ENCODE assay signal across 9 cellular contexts in the genomic region with DNA sequence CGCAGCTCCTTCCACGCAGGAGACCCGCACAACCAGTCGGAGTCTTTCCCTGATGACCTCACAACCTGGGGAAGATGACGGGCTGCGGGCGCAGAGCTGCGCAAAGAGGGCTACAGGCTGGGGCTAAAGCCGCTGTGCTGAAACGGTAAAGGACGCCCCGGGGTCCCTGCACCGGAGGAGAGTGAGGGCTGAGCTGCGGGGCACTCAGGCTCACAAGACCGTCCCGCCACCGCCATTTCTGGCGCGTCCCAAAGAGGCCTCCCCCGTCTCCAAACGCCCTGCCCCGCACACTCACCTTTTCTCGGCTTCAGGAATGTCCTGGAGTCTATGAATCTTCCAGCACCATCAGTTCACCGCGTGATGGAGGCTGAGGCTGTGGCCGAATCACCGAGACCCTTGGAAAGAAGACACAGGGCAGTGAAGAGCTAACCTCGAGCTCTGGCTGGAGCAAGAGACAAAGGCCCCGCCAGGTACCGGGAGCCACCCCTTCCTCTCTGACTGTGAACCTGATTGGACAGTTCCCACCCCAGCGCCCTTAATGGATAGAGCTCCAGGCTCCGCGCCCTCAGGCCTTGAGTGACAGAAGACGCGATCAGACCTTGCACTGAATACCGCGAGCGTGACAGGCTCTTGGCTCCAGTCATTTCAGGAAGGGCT. TPM values are rescaled to one million over a fixed set of nuclear protein-coding genes. Genes with fewer than 3 reads are reported as not detected.
DNase-seq lines count a peak whose midpoint lies in the region; ATAC-seq and TF ChIP-seq lines count a peak whose summit lies in the region.
"Had no signal": no experiment of that assay in that cellular context is flagged by ENCODE, and none has a peak within 500 bp of the region (broad histone marks: within the 10 kb centered on the region; RNA-seq: fewer than 3 reads in every experiment).

No MANE protein-coding gene starts in this region.

- no peaks in the 10 kb centered on the region for H3K4me1 ChIP-seq in colonic mucosa
- no peaks in the 10 kb centered on the region for H3K4me1 ChIP-seq in HAP-1
- H3K4me1 ChIP-seq in GM23248 (ENCODE audit: insufficient read depth) = no peaks in the 10 kb centered on the region
- no peaks in the 10 kb centered on the region for H3K4me1 ChIP-seq in gastroesophageal sphincter

- H3K27ac ChIP-seq in colonic mucosa (no peak overlapping the region), GM23248 (no peak overlapping the region), gastroesophageal sphincter (no peak overlapping the region)
- H3K27ac ChIP-seq: C4-2B had no signal

- in situ Hi-C loops in HAP-1 (cut with MboI; ENCODE audit: low sequenced_read_pairs) (no loop called here), GM23248 (cut with MboI) (no loop called here)

- H3K9me2 ChIP-seq in GM23248 (ENCODE audit: insufficient read depth) = no peaks in the 10 kb centered on the region

- H3K79me2 ChIP-seq in GM23248 (ENCODE audit: insufficient read depth) = no peaks in the 10 kb centered on the region

- intact Hi-C loops in colonic mucosa (cut with DNase I) = no loop called here

- H3K9ac ChIP-seq in colonic mucosa (ENCODE audit: low read depth in 2 of 2, low read length in 2 of 2) (no peak overlapping the region), GM23248 (no peak overlapping the region)

- H3F3A ChIP-seq in GM23248 (ENCODE audit: insufficient read depth) = no peaks in the 10 kb centered on the region

- no peak overlapping the region for H2AFZ ChIP-seq in GM23248

- no peak overlapping the region for H3K4me2 ChIP-seq in GM23248 (ENCODE audit: unreplicated experiment)

- TF ChIP-seq EP300 in gastroesophageal sphincter (IDR thresholded peaks at IDR 0.05) = no peak

- H3K4me3 ChIP-seq in colonic mucosa (peak overlapping the region; percentile 16), HAP-1 (no peak overlapping the region), GM23248 (no peak overlapping the region), gastroesophageal sphincter (peak overlapping the region in 1 of 2 donors; percentile 12)

- H3K9me3 ChIP-seq in colonic mucosa (no peaks in the 10 kb centered on the region), HAP-1 (no peaks in the 10 kb centered on the region), GM23248 (ENCODE audit: low read depth) (no peaks in the 10 kb centered on the region), gastroesophageal sphincter (peaks cover 0 to 14% (median 0%) of the 10 kb centered on the region in 3 donors)

- H3K27me3 ChIP-seq in colonic mucosa = no peaks in the 10 kb centered on the region
- no peaks in the 10 kb centered on the region for H3K27me3 ChIP-seq in HAP-1 (ENCODE audit: low read depth)
- H3K27me3 ChIP-seq in GM23248 (replicated peaks; ENCODE audit: insufficient read depth) = no peaks in the 10 kb centered on the region
- H3K27me3 ChIP-seq in gastroesophageal sphincter = peaks cover 22% of the 10 kb centered on the region

- WGBS in GM23248 (ENCODE audit: low coverage in 1 of 2, low lambda C conversion rate in 2 of 2, missing lambda C conversion rate in 2 of 2), 2 experiments = 26 to 30% methylated on average over 37 to 38 of the region's 38 CpGs
- WGBS in gastroesophageal sphincter (ENCODE audit: low coverage in 1 of 2), 2 donors = 0 to 9% methylated on average over 1 to 8 of the region's 38 CpGs

- TF ChIP-seq CTCF in colonic mucosa (IDR thresholded peaks at IDR 0.05) = no peak
- no peak for TF ChIP-seq CTCF in gastroesophageal sphincter (IDR thresholded peaks at IDR 0.05)

- TF ChIP-seq POLR2A in gastroesophageal sphincter (IDR thresholded peaks at IDR 0.05) = no peak

- DNase-seq in activated naive CD4-positive, alpha-beta T cell treated with Interleukin-2 at 50 U/mL for 16 hours = peak; percentile 15
- DNase-seq in activated naive CD4-positive, alpha-beta T cell (lab: John Stamatoyannopoulos, UW) = no peak
- DNase-seq in colonic mucosa = peak; percentile 70
- peak; percentile 64 for DNase-seq in mucosa of gallbladder (ENCODE audit: low spot score)
- DNase-seq in HAP-1 (ENCODE audit: low spot score in 2 of 2) = no peak
- DNase-seq in GM23248 = no peak

- H3K36me3 ChIP-seq in colonic mucosa (no peaks in the 10 kb centered on the region), HAP-1 (replicated peaks) (no peaks in the 10 kb centered on the region), GM23248 (ENCODE audit: low read depth) (no peaks in the 10 kb centered on the region), gastroesophageal sphincter (no peaks in the 10 kb centered on the region)

- ATAC-seq in SK-N-SH treated with all-trans-retinoic acid at 6 μM for 48 hours (peak; percentile 77; the same call in 2 of the 3 replicates), gastroesophageal sphincter (no peak)

- H4K20me1 ChIP-seq in GM23248 (ENCODE audit: insufficient read depth) = no peaks in the 10 kb centered on the region

TF ChIP-seq in SK-N-SH treated with all-trans-retinoic acid at 6 μM for 48 hours, 23 proteins besides CTCF, POLR2A, EP300 and RAD21:
- TF ChIP-seq BACH2 (CRISPR knock-in tag; IDR thresholded peaks at IDR 0.05; ENCODE audit: borderline replicate concordance) (no peak), TSHZ2 (CRISPR knock-in tag; IDR thresholded peaks at IDR 0.05) (0 out of 2 replicates have a peak, but pooled peaks have one; percentile 43)

RNA-seq across cellular contexts. Expression of gene ZNF429, which starts 41.8 kb away (rescaled TPM):
- total RNA-seq in colonic mucosa (10 to 100 TPM; 10.5 to 15.1 TPM), mucosa of gallbladder (21.7 TPM), gastroesophageal sphincter (10 to 100 TPM in 2 of 4 donors, 1 to 10 TPM in 2; 6.4 to 20.2 (median 10.0) TPM)
- 5.1 and 6.1 TPM in 2 replicates for total RNA-seq in GM23248 (2014; rRNA removed; shearing (Covaris generic))
- polyA plus RNA-seq in GM23248 (2016; fragmentation: Nextera tagmentation; extraction: Ambion mirVana) = 7.3 and 8.1 TPM in 2 replicates

Comparison
In these comparisons a context has a peak if more than half of its experiments do, and no peak if none do; other contexts are left out.
1. DNase-seq: peak in activated naive CD4-positive, alpha-beta T cell treated with Interleukin-2 at 50 U/mL for 16 hours (single experiment), colonic mucosa (single experiment) and mucosa of gallbladder (single experiment); none in activated naive CD4-positive, alpha-beta T cell (0 of 4), HAP-1 (0 of 2) and GM23248 (single experiment).